Comparison of ENCODE assay signal across 1 cellular context in the genomic region with DNA sequence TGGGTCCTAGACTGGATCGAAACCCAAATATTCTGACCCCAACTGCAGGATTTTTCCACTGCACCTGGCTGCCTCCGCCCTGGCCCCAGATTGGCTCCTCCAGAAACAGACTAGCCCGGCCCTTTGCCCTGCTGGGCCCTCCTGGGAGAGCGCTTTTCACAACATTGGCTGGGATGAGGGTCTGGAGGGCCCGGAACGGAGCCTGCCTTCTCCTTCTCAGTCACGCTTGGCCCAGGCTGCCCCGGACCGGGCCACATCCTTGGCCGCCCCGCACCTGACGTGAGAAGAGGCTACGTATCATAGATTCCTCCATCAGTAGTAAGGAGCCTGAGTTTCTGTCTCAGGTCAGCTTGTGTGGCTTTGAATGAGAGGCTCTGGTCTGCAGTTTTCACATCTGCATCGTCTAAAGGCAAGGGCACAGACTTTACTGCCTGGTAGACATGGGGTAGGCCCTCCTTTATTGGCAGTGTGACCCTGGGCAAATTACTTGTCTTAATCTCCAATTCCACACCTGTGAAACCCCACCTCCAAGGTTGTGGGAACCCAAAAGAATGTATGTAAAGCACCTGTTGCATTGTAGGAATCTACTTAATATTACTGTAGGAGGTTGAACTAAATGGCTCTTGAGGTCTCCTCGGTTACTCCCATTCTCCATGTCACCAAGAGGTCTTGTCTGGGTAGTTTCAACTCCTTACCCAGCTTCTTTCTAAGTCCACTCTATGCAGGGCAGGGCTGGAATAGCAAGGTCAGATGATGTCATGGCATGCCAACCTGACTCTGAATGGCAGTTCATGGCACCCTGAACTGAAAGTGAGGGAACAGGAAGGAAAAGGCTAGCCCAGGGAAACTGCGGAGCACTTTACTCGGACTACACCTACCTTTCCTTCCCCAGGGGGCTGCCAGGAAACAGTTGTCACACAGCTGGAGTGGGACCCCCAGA.
TF ChIP-seq lines count a peak whose summit lies in the region.

No MANE protein-coding gene starts in this region.

TF ChIP-seq in HepG2, 621 proteins besides CTCF, POLR2A, EP300 and RAD21 (continued from another document and continues in another):
- TF ChIP-seq TCF12 (IDR thresholded peaks at IDR 0.05), result no peak
- TF ChIP-seq TCF12 (CRISPR knock-in tag; IDR thresholded peaks at IDR 0.05), result no peak
- TF ChIP-seq ZFP41 (CRISPR knock-in tag; IDR thresholded peaks at IDR 0.05; ENCODE audit: borderline replicate concordance), result 0 out of 2 replicates have a peak, but pooled peaks have one; percentile 39
- TF ChIP-seq IRX3 (CRISPR knock-in tag; IDR thresholded peaks at IDR 0.05; ENCODE audit: borderline replicate concordance, low read depth), result 0 out of 2 replicates have a peak, but pooled peaks have one; percentile 44
- TF ChIP-seq, protein P1, sequence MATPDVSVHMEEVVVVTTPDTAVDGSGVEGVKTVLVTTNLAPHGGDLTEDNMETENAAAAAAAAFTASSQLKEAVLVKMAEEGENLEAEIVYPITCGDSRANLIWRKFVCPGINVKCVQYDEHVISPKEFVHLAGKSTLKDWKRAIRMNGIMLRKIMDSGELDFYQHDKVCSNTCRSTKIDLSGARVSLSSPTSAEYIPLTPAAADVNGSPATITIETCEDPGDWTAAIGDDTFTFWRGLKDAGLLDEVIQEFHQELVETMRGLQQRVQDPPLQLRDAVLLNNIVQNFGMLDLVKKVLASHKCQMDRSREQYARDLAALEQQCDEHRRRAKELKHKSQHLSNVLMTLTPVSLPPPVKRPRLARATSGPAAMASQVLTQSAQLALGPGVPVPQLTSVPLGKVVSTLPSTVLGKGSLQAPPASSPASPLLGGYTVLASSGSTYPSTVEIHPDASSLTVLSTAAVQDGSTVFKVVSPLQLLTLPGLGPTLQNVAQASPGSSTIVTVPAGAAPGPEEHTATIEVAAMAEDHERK (CRISPR knock-in tag; IDR thresholded peaks at IDR 0.05; ENCODE audit: low read depth), result no peak
- no peak for TF ChIP-seq GZF1 (CRISPR knock-in tag; IDR thresholded peaks at IDR 0.05)
- TF ChIP-seq AGO1 (IDR thresholded peaks at IDR 0.05; ENCODE audit: low read depth, low read length, poor library complexity, severe bottlenecking), result peak; percentile 79
- TF ChIP-seq ZNF772 (CRISPR knock-in tag; IDR thresholded peaks at IDR 0.05), result no peak; the same call in 1 of the 2 replicates
- TF ChIP-seq, protein P2, sequence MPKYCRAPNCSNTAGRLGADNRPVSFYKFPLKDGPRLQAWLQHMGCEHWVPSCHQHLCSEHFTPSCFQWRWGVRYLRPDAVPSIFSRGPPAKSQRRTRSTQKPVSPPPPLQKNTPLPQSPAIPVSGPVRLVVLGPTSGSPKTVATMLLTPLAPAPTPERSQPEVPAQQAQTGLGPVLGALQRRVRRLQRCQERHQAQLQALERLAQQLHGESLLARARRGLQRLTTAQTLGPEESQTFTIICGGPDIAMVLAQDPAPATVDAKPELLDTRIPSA (CRISPR knock-in tag; IDR thresholded peaks at IDR 0.05; ENCODE audit: borderline replicate concordance), result 0 out of 2 replicates have a peak, but pooled peaks have one; percentile 50
- 0 out of 2 replicates have a peak, but pooled peaks have one; percentile 6 for TF ChIP-seq ZFP82 (CRISPR knock-in tag; IDR thresholded peaks at IDR 0.05; ENCODE audit: borderline replicate concordance)
- TF ChIP-seq, protein P3, sequence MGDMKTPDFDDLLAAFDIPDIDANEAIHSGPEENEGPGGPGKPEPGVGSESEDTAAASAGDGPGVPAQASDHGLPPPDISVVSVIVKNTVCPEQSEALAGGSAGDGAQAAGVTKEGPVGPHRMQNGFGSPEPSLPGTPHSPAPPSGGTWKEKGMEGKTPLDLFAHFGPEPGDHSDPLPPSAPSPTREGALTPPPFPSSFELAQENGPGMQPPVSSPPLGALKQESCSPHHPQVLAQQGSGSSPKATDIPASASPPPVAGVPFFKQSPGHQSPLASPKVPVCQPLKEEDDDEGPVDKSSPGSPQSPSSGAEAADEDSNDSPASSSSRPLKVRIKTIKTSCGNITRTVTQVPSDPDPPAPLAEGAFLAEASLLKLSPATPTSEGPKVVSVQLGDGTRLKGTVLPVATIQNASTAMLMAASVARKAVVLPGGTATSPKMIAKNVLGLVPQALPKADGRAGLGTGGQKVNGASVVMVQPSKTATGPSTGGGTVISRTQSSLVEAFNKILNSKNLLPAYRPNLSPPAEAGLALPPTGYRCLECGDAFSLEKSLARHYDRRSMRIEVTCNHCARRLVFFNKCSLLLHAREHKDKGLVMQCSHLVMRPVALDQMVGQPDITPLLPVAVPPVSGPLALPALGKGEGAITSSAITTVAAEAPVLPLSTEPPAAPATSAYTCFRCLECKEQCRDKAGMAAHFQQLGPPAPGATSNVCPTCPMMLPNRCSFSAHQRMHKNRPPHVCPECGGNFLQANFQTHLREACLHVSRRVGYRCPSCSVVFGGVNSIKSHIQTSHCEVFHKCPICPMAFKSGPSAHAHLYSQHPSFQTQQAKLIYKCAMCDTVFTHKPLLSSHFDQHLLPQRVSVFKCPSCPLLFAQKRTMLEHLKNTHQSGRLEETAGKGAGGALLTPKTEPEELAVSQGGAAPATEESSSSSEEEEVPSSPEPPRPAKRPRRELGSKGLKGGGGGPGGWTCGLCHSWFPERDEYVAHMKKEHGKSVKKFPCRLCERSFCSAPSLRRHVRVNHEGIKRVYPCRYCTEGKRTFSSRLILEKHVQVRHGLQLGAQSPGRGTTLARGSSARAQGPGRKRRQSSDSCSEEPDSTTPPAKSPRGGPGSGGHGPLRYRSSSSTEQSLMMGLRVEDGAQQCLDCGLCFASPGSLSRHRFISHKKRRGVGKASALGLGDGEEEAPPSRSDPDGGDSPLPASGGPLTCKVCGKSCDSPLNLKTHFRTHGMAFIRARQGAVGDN (CRISPR knock-in tag; IDR thresholded peaks at IDR 0.05), result peak; percentile 81
- TF ChIP-seq SP1 (IDR thresholded peaks at IDR 0.05), result no peak
- TF ChIP-seq SP1 (CRISPR knock-in tag; IDR thresholded peaks at IDR 0.05), result no peak
- peak; percentile 12; the same call in 1 of the 2 replicates for TF ChIP-seq ZNF225 (CRISPR knock-in tag; IDR thresholded peaks at IDR 0.05)
- TF ChIP-seq HOXA5 (CRISPR knock-in tag; IDR thresholded peaks at IDR 0.05), result no peak
- TF ChIP-seq CREBL2 (CRISPR knock-in tag; IDR thresholded peaks at IDR 0.05; ENCODE audit: borderline replicate concordance), result no peak
- TF ChIP-seq, protein P4, sequence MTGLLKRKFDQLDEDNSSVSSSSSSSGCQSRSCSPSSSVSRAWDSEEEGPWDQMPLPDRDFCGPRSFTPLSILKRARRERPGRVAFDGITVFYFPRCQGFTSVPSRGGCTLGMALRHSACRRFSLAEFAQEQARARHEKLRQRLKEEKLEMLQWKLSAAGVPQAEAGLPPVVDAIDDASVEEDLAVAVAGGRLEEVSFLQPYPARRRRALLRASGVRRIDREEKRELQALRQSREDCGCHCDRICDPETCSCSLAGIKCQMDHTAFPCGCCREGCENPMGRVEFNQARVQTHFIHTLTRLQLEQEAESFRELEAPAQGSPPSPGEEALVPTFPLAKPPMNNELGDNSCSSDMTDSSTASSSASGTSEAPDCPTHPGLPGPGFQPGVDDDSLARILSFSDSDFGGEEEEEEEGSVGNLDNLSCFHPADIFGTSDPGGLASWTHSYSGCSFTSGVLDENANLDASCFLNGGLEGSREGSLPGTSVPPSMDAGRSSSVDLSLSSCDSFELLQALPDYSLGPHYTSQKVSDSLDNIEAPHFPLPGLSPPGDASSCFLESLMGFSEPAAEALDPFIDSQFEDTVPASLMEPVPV (CRISPR knock-in tag; IDR thresholded peaks at IDR 0.05), result peak; percentile 81
- TF ChIP-seq ZKSCAN5 (CRISPR knock-in tag; IDR thresholded peaks at IDR 0.05), result no peak
- TF ChIP-seq ZNF44 (CRISPR knock-in tag; IDR thresholded peaks at IDR 0.05), result peak; percentile 12
- no peak for TF ChIP-seq ZNF512B (CRISPR knock-in tag; IDR thresholded peaks at IDR 0.05; ENCODE audit: borderline replicate concordance)
- TF ChIP-seq ZEB1 (IDR thresholded peaks at IDR 0.05; ENCODE audit: insufficient replicate concordance, low read depth), result peak; percentile 6
- TF ChIP-seq NR2F1 (CRISPR knock-in tag; IDR thresholded peaks at IDR 0.05), result 0 out of 4 replicates have a peak, but pooled peaks of 1 of the 2 experiments have one; percentile 29
- peak; percentile 82 for TF ChIP-seq POLR2G (IDR thresholded peaks at IDR 0.05; ENCODE audit: low read depth, low read length)
- TF ChIP-seq ZFP91 (CRISPR knock-in tag; IDR thresholded peaks at IDR 0.05; ENCODE audit: borderline replicate concordance), result peak; percentile 77; the same call in 1 of the 2 replicates
- TF ChIP-seq ZNF451 (CRISPR knock-in tag; IDR thresholded peaks at IDR 0.05), result no peak; the same call in 1 of the 2 replicates
- no peak for TF ChIP-seq PRDM15 (CRISPR knock-in tag; IDR thresholded peaks at IDR 0.05)
- peak; percentile 4; the same call in 1 of the 2 replicates for TF ChIP-seq ARID5B (CRISPR knock-in tag; IDR thresholded peaks at IDR 0.05)
- no peak for TF ChIP-seq RELA (CRISPR knock-in tag; IDR thresholded peaks at IDR 0.05)
- TF ChIP-seq ZNF619 (CRISPR knock-in tag; IDR thresholded peaks at IDR 0.05), result 0 out of 2 replicates have a peak, but pooled peaks have one; percentile 39
- TF ChIP-seq GFI1 (CRISPR knock-in tag; IDR thresholded peaks at IDR 0.05; ENCODE audit: borderline replicate concordance), result no peak
